In the genomic region with DNA sequence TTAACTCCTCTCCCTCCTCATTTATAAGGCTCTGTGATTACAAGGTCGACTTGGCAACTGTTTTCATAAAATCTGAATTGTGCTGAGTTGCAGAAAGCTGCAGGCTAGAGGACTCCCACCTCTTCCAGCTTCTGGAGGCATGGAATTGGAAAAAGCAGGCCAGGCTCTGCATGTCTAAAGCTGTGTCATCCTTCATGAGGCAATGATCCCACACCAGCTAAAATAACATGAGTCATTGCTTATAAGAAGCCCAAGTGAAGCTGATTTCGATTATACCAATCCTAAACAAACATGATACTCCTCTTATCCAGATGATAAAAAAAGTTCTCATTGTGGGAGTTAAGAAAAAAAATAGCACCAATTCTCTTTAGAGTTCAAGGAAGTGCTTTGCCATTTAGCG, we compare ENCODE assay signal across 1 cellular context.
TF ChIP-seq lines count a peak whose summit lies in the region.

No MANE protein-coding gene starts in this region.

TF ChIP-seq in WTC11, 78 proteins besides CTCF, POLR2A, EP300 and RAD21 (continued from another document):
- TF ChIP-seq, protein P1, sequence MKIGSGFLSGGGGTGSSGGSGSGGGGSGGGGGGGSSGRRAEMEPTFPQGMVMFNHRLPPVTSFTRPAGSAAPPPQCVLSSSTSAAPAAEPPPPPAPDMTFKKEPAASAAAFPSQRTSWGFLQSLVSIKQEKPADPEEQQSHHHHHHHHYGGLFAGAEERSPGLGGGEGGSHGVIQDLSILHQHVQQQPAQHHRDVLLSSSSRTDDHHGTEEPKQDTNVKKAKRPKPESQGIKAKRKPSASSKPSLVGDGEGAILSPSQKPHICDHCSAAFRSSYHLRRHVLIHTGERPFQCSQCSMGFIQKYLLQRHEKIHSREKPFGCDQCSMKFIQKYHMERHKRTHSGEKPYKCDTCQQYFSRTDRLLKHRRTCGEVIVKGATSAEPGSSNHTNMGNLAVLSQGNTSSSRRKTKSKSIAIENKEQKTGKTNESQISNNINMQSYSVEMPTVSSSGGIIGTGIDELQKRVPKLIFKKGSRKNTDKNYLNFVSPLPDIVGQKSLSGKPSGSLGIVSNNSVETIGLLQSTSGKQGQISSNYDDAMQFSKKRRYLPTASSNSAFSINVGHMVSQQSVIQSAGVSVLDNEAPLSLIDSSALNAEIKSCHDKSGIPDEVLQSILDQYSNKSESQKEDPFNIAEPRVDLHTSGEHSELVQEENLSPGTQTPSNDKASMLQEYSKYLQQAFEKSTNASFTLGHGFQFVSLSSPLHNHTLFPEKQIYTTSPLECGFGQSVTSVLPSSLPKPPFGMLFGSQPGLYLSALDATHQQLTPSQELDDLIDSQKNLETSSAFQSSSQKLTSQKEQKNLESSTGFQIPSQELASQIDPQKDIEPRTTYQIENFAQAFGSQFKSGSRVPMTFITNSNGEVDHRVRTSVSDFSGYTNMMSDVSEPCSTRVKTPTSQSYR (CRISPR knock-in tag; IDR thresholded peaks at IDR 0.05): no peak
